In genomic region chr9:117825609-117826347, GRCh38 we compare ENCODE assay signal across 10 cellular contexts.
DNase-seq lines count a peak whose midpoint lies in the region; ATAC-seq and TF ChIP-seq lines count a peak whose summit lies in the region.
"Had no signal": no experiment of that assay in that cellular context is flagged by ENCODE, and none has a peak within 500 bp of the region (broad histone marks: within the 10 kb centered on the region; RNA-seq: fewer than 3 reads in every experiment).

No MANE protein-coding gene starts in this region.

- no peak overlapping the region for H3K4me3 ChIP-seq in thyroid gland (replicated peaks in 1 of 3)
- H3K4me3 ChIP-seq: A549 had no signal

- no peak for TF ChIP-seq POLR2A in thyroid gland (IDR thresholded peaks at IDR 0.05)

- H3K4me1 ChIP-seq in thyroid gland, result no peaks in the 10 kb centered on the region
- H3K4me1 ChIP-seq: A549 had no signal

- TF ChIP-seq CTCF in thyroid gland (IDR thresholded peaks at IDR 0.05), result no peak

- no peaks in the 10 kb centered on the region for H3K27me3 ChIP-seq in thyroid gland

- peak overlapping the region; percentile 8 for H3K4me3 Mint-ChIP-seq in activated CD4-positive, alpha-beta T cell treated with anti-CD3 and anti-CD28 coated beads, Interleukin-2, amount 10 ng/mL, durations not matched to agents 7 days and 5 days

- no peaks in the 10 kb centered on the region for H3K9me3 ChIP-seq in thyroid gland
- H3K9me3 ChIP-seq: A549 had no signal

- H3K9me3 Mint-ChIP-seq in activated CD4-positive, alpha-beta T cell treated with anti-CD3 and anti-CD28 coated beads, Interleukin-2, amount 10 ng/mL, durations not matched to agents 7 days and 5 days, result peaks cover 7% of the 10 kb centered on the region

- H3K36me3 ChIP-seq in thyroid gland, result no peaks in the 10 kb centered on the region

- H3K4me1 Mint-ChIP-seq in activated CD4-positive, alpha-beta T cell treated with anti-CD3 and anti-CD28 coated beads, Interleukin-2, amount 10 ng/mL, durations not matched to agents 7 days and 5 days, result peaks cover 27% of the 10 kb centered on the region

- 56 to 74% methylated on average over 4 of the region's 4 CpGs for WGBS in thyroid gland, 2 donors

- peak; percentile 97 for ATAC-seq in HG03378 (IDR thresholded peaks at IDR 0.05; ENCODE audit: unreplicated experiment)
- ATAC-seq: A549, Panc1 had no signal

- CTCF ChIA-PET in activated CD4-positive, alpha-beta T cell treated with anti-CD3 and anti-CD28 coated beads, Interleukin-2, amount 10 ng/mL, durations not matched to agents 7 days and 5 days (lab: Charles Lee), result interaction anchor here (0.6 kb wide), 1 partner anchor 87 kb away, joined by 3 read pairs; no protein-coding TSS in a partner anchor

- H3K27ac ChIP-seq in thyroid gland, result no peak overlapping the region
- H3K27ac ChIP-seq: A549 had no signal

- intact Hi-C loops in thyroid gland (cut with DNase I), result no loop called here

- DNase-seq in activated T-cell treated with anti-CD3 and anti-CD28 coated beads for 1 hour (ENCODE audit: low read depth), result peak; percentile 3
- no peak for DNase-seq in activated T-cell treated with anti-CD3 and anti-CD28 coated beads, Interleukin-2, amount 50 U/mL, for 1 hour
- peak; percentile 78 for DNase-seq in activated CD4-positive, alpha-beta T cell treated with anti-CD3 and anti-CD28 coated beads, Interleukin-2, amount 10 ng/mL, durations not matched to agents 7 days and 5 days
- DNase-seq in stimulated activated CD4-positive, alpha-beta T cell treated with anti-CD3 and anti-CD28 coated beads, Interleukin-12 subunit alpha, Interleukin-12 subunit beta, amount 100 ng/mL, for 4 hours, result peak; percentile 8
- DNase-seq in HK-2 (ENCODE audit: unreplicated experiment), result no peak
- no peak for DNase-seq in kidney glomerular epithelial cell (lab: John Stamatoyannopoulos, UW)
- DNase-seq in thyroid gland, result no peak

- peaks cover 6% of the 10 kb centered on the region for H3K36me3 Mint-ChIP-seq in activated CD4-positive, alpha-beta T cell treated with anti-CD3 and anti-CD28 coated beads, Interleukin-2, amount 10 ng/mL, durations not matched to agents 7 days and 5 days (ENCODE audit: low read depth)

- H3K27ac Mint-ChIP-seq in activated CD4-positive, alpha-beta T cell treated with anti-CD3 and anti-CD28 coated beads, Interleukin-2, amount 10 ng/mL, durations not matched to agents 7 days and 5 days, result peak overlapping the region; percentile 68

- POLR2A ChIA-PET in activated CD4-positive, alpha-beta T cell treated with anti-CD3 and anti-CD28 coated beads, Interleukin-2, amount 10 ng/mL, durations not matched to agents 7 days and 5 days (lab: Charles Lee), result no interaction called here

- H3K27me3 Mint-ChIP-seq in activated CD4-positive, alpha-beta T cell treated with anti-CD3 and anti-CD28 coated beads, Interleukin-2, amount 10 ng/mL, durations not matched to agents 7 days and 5 days, result peaks cover 65% of the 10 kb centered on the region

Comparison
In these comparisons a context has a peak if more than half of its experiments do, and no peak if none do; other contexts are left out.
1. DNase-seq: peak in activated T-cell treated with anti-CD3 and anti-CD28 coated beads for 1 hour (single experiment), activated CD4-positive, alpha-beta T cell treated with anti-CD3 and anti-CD28 coated beads, Interleukin-2, amount 10 ng/mL, durations not matched to agents 7 days and 5 days (single experiment) and stimulated activated CD4-positive, alpha-beta T cell treated with anti-CD3 and anti-CD28 coated beads, Interleukin-12 subunit alpha, Interleukin-12 subunit beta, amount 100 ng/mL, for 4 hours (single experiment); none in activated T-cell treated with anti-CD3 and anti-CD28 coated beads, Interleukin-2, amount 50 U/mL, for 1 hour (single experiment), HK-2 (single experiment), kidney glomerular epithelial cell (single experiment) and thyroid gland (0 of 2).